7 cellular contexts compared by ENCODE assay signal in the genomic region with DNA sequence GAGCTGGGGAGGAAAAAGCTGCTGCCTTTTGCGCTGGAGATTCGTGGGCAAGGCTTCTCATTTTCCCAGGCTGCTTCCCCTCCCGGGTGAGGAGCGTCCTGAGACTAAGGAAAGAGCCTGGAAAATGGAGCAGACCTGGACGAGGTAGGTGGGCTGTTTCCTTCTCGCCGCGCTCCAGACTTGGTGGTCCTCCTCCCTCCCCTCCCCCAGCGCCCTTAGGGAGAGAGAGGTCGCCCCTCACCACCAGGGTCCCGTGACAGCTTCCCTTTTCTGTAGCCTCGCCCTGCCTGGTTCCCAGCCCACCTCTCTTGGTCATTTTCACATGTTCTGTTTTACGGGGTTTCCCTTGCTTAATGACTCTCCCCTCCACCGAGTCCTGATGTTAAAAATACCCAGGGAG. TPM values are rescaled to one million over a fixed set of nuclear protein-coding genes. Genes with fewer than 3 reads are reported as not detected.
DNase-seq lines count a peak whose midpoint lies in the region; ATAC-seq and TF ChIP-seq lines count a peak whose summit lies in the region.
"Not testable (repeated sequence)": the region's sequence is repeated elsewhere in the genome, so short reads cannot be mapped to it uniquely, and the experiment has no call there.

No MANE protein-coding gene starts in this region.

- H3K4me3 ChIP-seq in PC-3 (ENCODE audit: low read length); lung; upper lobe of right lung: not testable (repeated sequence)

- H3K27ac ChIP-seq in PC-3 (ENCODE audit: low read length); lung (ENCODE audit: low read depth in 1 of 2, low read length in 1 of 2); upper lobe of right lung: not testable (repeated sequence)

- ATAC-seq in PC-3, result peak; percentile 39
- ATAC-seq in activated CD4-positive, alpha-beta T cell treated with anti-CD3 and anti-CD28 coated beads for 36 hours, result peak; percentile 6
- peak; percentile 3 for ATAC-seq in central memory CD8-positive, alpha-beta T cell (replicated peaks; ENCODE audit: extremely low read depth, poor library complexity, severe bottlenecking)
- ATAC-seq in left ventricle myocardium superior, result peak; percentile 19
- peak; percentile 35 for ATAC-seq in lung (ENCODE audit: insufficient read depth, low FRiP score)
- ATAC-seq in sciatic nerve, result peak; percentile 59
- peak; percentile 48 for ATAC-seq in upper lobe of right lung

- not testable (repeated sequence) for H3K36me3 ChIP-seq in PC-3 (ENCODE audit: low read depth, low read length); lung (ENCODE audit: control insufficient read depth in 2 of 2, insufficient read depth in 2 of 2, low read length in 2 of 2); upper lobe of right lung

- H3F3A ChIP-seq in PC-3 (ENCODE audit: low read length, unreplicated experiment), result not testable (repeated sequence)

- not testable (repeated sequence) for TF ChIP-seq CTCF in PC-3 (conservative IDR thresholded peaks at IDR 0.05; ENCODE audit: low read depth, low read length); lung (IDR thresholded peaks at IDR 0.05; ENCODE audit: control extremely low read depth, extremely low read depth); upper lobe of right lung (IDR thresholded peaks at IDR 0.05)

- H3K9me3 Mint-ChIP-seq in activated CD4-positive, alpha-beta T cell treated with anti-CD3 and anti-CD28 coated beads for 36 hours (ENCODE audit: low read depth); central memory CD8-positive, alpha-beta T cell: not testable (repeated sequence)

- POLR2A ChIA-PET in PC-3 (lab: Charles Lee; ENCODE audit: unreplicated experiment); activated CD4-positive, alpha-beta T cell treated with anti-CD3 and anti-CD28 coated beads for 36 hours (lab: Charles Lee): not testable (repeated sequence)

- H3K27ac Mint-ChIP-seq in activated CD4-positive, alpha-beta T cell treated with anti-CD3 and anti-CD28 coated beads for 36 hours; central memory CD8-positive, alpha-beta T cell (ENCODE audit: low read depth): not testable (repeated sequence)

- DNase-seq in PC-3; activated CD4-positive, alpha-beta T cell treated with anti-CD3 and anti-CD28 coated beads for 36 hours; central memory CD8-positive, alpha-beta T cell (ENCODE audit: low spot score in 2 of 2); left ventricle myocardium superior; lung (ENCODE audit: low spot score); sciatic nerve (ENCODE audit: low spot score); upper lobe of right lung: not testable (repeated sequence)

- WGBS in lung, 2 donors, result no CpG with 5 or more reads among the region's 14 CpGs

- intact Hi-C loops in PC-3 (cut with micrococcal nuclease); activated CD4-positive, alpha-beta T cell treated with anti-CD3 and anti-CD28 coated beads for 36 hours (cut with DNase I, micrococcal nuclease); left ventricle myocardium superior (cut with micrococcal nuclease); sciatic nerve (cut with DNase I); upper lobe of right lung (cut with DNase I): not testable (repeated sequence)

- CTCF ChIA-PET in PC-3 (lab: Charles Lee); activated CD4-positive, alpha-beta T cell treated with anti-CD3 and anti-CD28 coated beads for 36 hours (lab: Charles Lee): not testable (repeated sequence)

- H3K79me2 ChIP-seq in PC-3 (ENCODE audit: low read length), result not testable (repeated sequence)

- H3K9me3 ChIP-seq in PC-3 (ENCODE audit: low read length); lung (ENCODE audit: control insufficient read depth in 2 of 2, insufficient read depth in 1 of 2, low read length in 1 of 2); upper lobe of right lung: not testable (repeated sequence)

- H3K4me3 Mint-ChIP-seq in activated CD4-positive, alpha-beta T cell treated with anti-CD3 and anti-CD28 coated beads for 36 hours; central memory CD8-positive, alpha-beta T cell: not testable (repeated sequence)

- H3K27me3 Mint-ChIP-seq in activated CD4-positive, alpha-beta T cell treated with anti-CD3 and anti-CD28 coated beads for 36 hours; central memory CD8-positive, alpha-beta T cell: not testable (repeated sequence)

- H3K4me2 ChIP-seq in PC-3 (ENCODE audit: low read length), result not testable (repeated sequence)

- H4K20me1 ChIP-seq in PC-3 (ENCODE audit: low read length), result not testable (repeated sequence)

- not testable (repeated sequence) for H3K9me2 ChIP-seq in PC-3 (replicated peaks; ENCODE audit: low read length)

- not testable (repeated sequence) for H3K4me1 Mint-ChIP-seq in activated CD4-positive, alpha-beta T cell treated with anti-CD3 and anti-CD28 coated beads for 36 hours; central memory CD8-positive, alpha-beta T cell

- not testable (repeated sequence) for BruUV-seq in PC-3 (replicated peaks; lab: Mats Ljungman, UMichigan)

- H3K36me3 Mint-ChIP-seq in activated CD4-positive, alpha-beta T cell treated with anti-CD3 and anti-CD28 coated beads for 36 hours (ENCODE audit: low read depth); central memory CD8-positive, alpha-beta T cell (ENCODE audit: insufficient read depth): not testable (repeated sequence)

- not testable (repeated sequence) for H2AFZ ChIP-seq in PC-3 (ENCODE audit: low read length)

- H3K27me3 ChIP-seq in PC-3 (ENCODE audit: low read length); lung (ENCODE audit: control insufficient read depth, insufficient read depth); upper lobe of right lung: not testable (repeated sequence)

- H3K4me1 ChIP-seq in PC-3 (ENCODE audit: insufficient read depth, low read length); lung (ENCODE audit: control insufficient read depth in 2 of 2, insufficient read depth in 2 of 2, low read length in 2 of 2); upper lobe of right lung: not testable (repeated sequence)

- not testable (repeated sequence) for H3K9ac ChIP-seq in PC-3 (ENCODE audit: low read length)

RNA-seq across cellular contexts. Expression of gene PDE4DIP, which starts 0.4 kb away (rescaled TPM):
- total RNA-seq in PC-3 (2014; rRNA removed), result 20.1 and 28.9 TPM in 2 replicates
- 10 to 100 TPM; 21.0 to 21.9 TPM for total RNA-seq in activated CD4-positive, alpha-beta T cell treated with anti-CD3 and anti-CD28 coated beads for 36 hours
- 1,838 TPM for total RNA-seq in left ventricle myocardium superior
- total RNA-seq in lung, result 100 to 1,000 TPM in 1 of 2 donors, 10 to 100 TPM in 1; 79.4 to 146 TPM
- polyA plus RNA-seq in lung, result 10 to 100 TPM; 32.5 to 50.6 TPM
- total RNA-seq in sciatic nerve, result 121 TPM
- total RNA-seq in upper lobe of right lung, result 163 TPM

Comparison
In these comparisons a context has a peak if more than half of its experiments do, and no peak if none do; other contexts are left out.
1. ATAC-seq: peak in every context shown above with its lines; median percentile 59 in sciatic nerve; 48 in upper lobe of right lung; 39 in PC-3; 35 in lung; 19 in left ventricle myocardium superior; 6 in activated CD4-positive, alpha-beta T cell treated with anti-CD3 and anti-CD28 coated beads for 36 hours; 3 in central memory CD8-positive, alpha-beta T cell.
2. RNA of gene PDE4DIP, which starts 0.4 kb away (total RNA-seq): 1,838 TPM in left ventricle myocardium superior (single experiment); 163 TPM in upper lobe of right lung (single experiment), 79.4 to 146 TPM in lung, 121 TPM in sciatic nerve (single experiment), 21.0 to 21.9 TPM in activated CD4-positive, alpha-beta T cell treated with anti-CD3 and anti-CD28 coated beads for 36 hours and 20.1 to 28.9 TPM in PC-3; every median in the first group is over 10 times any median in the second.